10 cellular contexts compared by ENCODE assay signal in the genomic region with DNA sequence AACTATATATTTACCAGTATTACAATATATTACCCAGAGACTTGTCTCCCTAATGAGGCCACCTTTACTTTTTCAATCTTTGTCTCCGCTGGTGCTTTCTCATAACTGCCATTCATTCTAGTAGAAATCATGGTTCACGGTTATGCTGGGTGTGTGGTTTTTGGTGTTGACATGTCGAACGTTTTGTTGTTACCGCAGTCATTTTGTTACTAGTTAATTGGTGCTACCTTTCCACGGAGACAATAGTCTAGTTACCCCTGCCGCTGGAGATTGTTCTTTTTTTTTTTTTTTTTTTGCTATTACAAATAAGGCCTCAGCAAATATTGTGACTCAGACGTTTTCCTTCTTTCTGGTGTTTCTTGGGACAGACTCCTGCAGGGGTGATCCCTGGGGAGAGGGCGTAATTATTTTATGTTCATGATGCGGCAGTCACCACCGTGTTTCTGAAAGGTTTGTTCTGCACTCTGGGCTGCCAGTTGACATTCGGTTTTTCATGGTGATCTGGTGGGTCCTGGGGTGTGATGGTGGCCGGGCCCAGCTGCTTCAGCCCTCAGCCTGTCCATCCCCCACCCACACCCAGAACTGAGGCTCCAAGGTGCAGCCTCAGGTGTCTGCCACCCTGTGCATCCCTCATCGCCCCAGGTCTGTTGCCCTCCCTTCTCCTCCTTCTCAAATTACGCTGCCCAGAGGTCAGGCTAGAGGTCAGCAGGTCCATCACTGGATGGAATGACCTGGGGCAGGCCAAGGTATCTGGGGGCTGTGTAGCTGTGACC. TPM values are rescaled to one million over a fixed set of nuclear protein-coding genes. Genes with fewer than 3 reads are reported as not detected.
DNase-seq lines count a peak whose midpoint lies in the region; ATAC-seq, FAIRE-seq and TF ChIP-seq lines count a peak whose summit lies in the region.
"Had no signal": no experiment of that assay in that cellular context is flagged by ENCODE, and none has a peak within 500 bp of the region (broad histone marks: within the 10 kb centered on the region; RNA-seq: fewer than 3 reads in every experiment).

No MANE protein-coding gene starts in this region.

- H4K5ac ChIP-seq in H1 (ENCODE audit: insufficient read length, low read depth, low read length): no peak overlapping the region

- H3K4me3 ChIP-seq in Panc1 (ENCODE audit: low read depth in 2 of 2, low read length in 2 of 2) (peak overlapping the region in 1 of 2 experiments; percentile 15; a peak in 2 of 4 replicates), H1 (ENCODE audit: extremely low read depth in 1 of 4, insufficient read depth in 2 of 4, low read depth in 3 of 4, low read length in 4 of 4) (no peak overlapping the region; a peak in 1 of 8 replicates), stomach (no peak overlapping the region)

- H3K27me3 ChIP-seq in Panc1 (ENCODE audit: control insufficient read depth, insufficient read depth, low read length): no peaks in the 10 kb centered on the region
- no peaks in the 10 kb centered on the region for H3K27me3 ChIP-seq in H1 (replicated peaks in 1 of 4; ENCODE audit: control insufficient read depth in 3 of 4, extremely low read depth in 1 of 4, insufficient read depth in 3 of 4, low read length in 3 of 4)
- no peaks in the 10 kb centered on the region for H3K27me3 ChIP-seq in stomach

- H2AFZ ChIP-seq in H1 (ENCODE audit: low read length): no peak overlapping the region

- peak; percentile 84 for DNase-seq in activated CD8-positive, alpha-beta memory T cell treated with anti-CD3 and anti-CD28 coated beads, Interleukin-2, amount 10 ng/mL, durations not matched to agents 7 days and 5 days
- DNase-seq in activated CD8-positive, alpha-beta memory T cell treated with anti-CD3 and anti-CD28 coated beads, Interleukin-2, amount 50 U/mL, for 4 hours: no peak
- no peak for DNase-seq in Panc1 (ENCODE audit: low read depth, low spot score)
- no peak for DNase-seq in H1 (ENCODE audit: low read depth in 1 of 2, low spot score in 2 of 2)
- DNase-seq in stomach: no peak
- no peak for DNase-seq in amniotic stem cell (lab: John Stamatoyannopoulos, UW)
- DNase-seq: activated CD4-positive, alpha-beta T cell treated with anti-CD3 and anti-CD28 coated beads, Interleukin-2, amount 50 U/mL, for 4 hours had no signal

- TF ChIP-seq CTCF in Panc1 (IDR thresholded peaks at IDR 0.05): no peak
- TF ChIP-seq CTCF in H1 (IDR thresholded peaks at IDR 0.05; ENCODE audit: control extremely low read depth in 1 of 3, insufficient read depth in 1 of 3, low read depth in 1 of 3, low read length in 3 of 3): no peak
- no peak for TF ChIP-seq CTCF in stomach (IDR thresholded peaks at IDR 0.05)

- TF ChIP-seq EP300 in H1 (IDR thresholded peaks at IDR 0.05; ENCODE audit: borderline replicate concordance in 1 of 2, low read depth in 2 of 2, low read length in 2 of 2) (no peak), stomach (IDR thresholded peaks at IDR 0.05) (no peak)

- no peak for TF ChIP-seq RAD21 in H1 (IDR thresholded peaks at IDR 0.05 in 1 of 2, conservative IDR thresholded peaks at IDR 0.05 in 1 of 2; ENCODE audit: low read depth in 2 of 2, low read length in 2 of 2)

- peak overlapping the region; percentile 92; the same call in 1 of the 2 replicates for H2BK12ac ChIP-seq in H1 (ENCODE audit: low read depth, low read length)

- H3K79me2 ChIP-seq in H1 (ENCODE audit: control insufficient read depth in 1 of 2, insufficient read depth in 2 of 2, low read length in 2 of 2): peaks cover 4 to 61% of the 10 kb centered on the region in 2 experiments; a peak in 3 of 4 replicates

- H3K4me1 Mint-ChIP-seq in activated CD8-positive, alpha-beta memory T cell treated with anti-CD3 and anti-CD28 coated beads, Interleukin-2, amount 10 ng/mL, durations not matched to agents 7 days and 5 days: peaks cover 54% of the 10 kb centered on the region

- H3K14ac ChIP-seq in H1 (ENCODE audit: insufficient read length): no peak overlapping the region

- H3K56ac ChIP-seq in H1 (replicated peaks; ENCODE audit: insufficient read length, low read depth, low read length): no peak overlapping the region

- no peak overlapping the region for H2BK120ac ChIP-seq in H1 (replicated peaks; ENCODE audit: low read depth, low read length)

- 0 out of 2 replicates have a peak overlapping the region, but pooled peaks have one; percentile 61 for H2BK20ac ChIP-seq in H1 (ENCODE audit: low read length)

- peaks cover 6% of the 10 kb centered on the region for H3K36me3 Mint-ChIP-seq in activated CD8-positive, alpha-beta memory T cell treated with anti-CD3 and anti-CD28 coated beads, Interleukin-2, amount 10 ng/mL, durations not matched to agents 7 days and 5 days

- WGBS in H1 (ENCODE audit: extremely low coverage in 1 of 2, insufficient coverage in 1 of 2, insufficient read length in 1 of 2, insufficient replicate concordance in 2 of 2, low coverage in 1 of 2, low lambda C conversion rate in 2 of 2, missing lambda C conversion rate in 1 of 2), 2 experiments: 86% methylated on average over 14 of the region's 15 CpGs; no CpG with 5 or more reads in 1 of the 2 experiments
- 36 to 63% (median 48%) methylated on average over 15 of the region's 15 CpGs for WGBS in stomach, 5 donors

- H3K9me3 ChIP-seq in Panc1 (ENCODE audit: control insufficient read depth, insufficient read depth, low read depth, low read length) (no peaks in the 10 kb centered on the region), H1 (ENCODE audit: insufficient read depth in 2 of 2, low read depth in 1 of 2, low read length in 1 of 2) (no peaks in the 10 kb centered on the region; a peak in 1 of 4 replicates), stomach (no peaks in the 10 kb centered on the region)

- H3K36me3 ChIP-seq in Panc1 (ENCODE audit: control insufficient read depth, insufficient read depth, low read length): no peaks in the 10 kb centered on the region
- no peaks in the 10 kb centered on the region for H3K36me3 ChIP-seq in H1 (ENCODE audit: control insufficient read depth in 2 of 4, insufficient read depth in 4 of 4, low read length in 3 of 4)
- no peaks in the 10 kb centered on the region for H3K36me3 ChIP-seq in stomach

- peak overlapping the region; percentile 33 for H3K4ac ChIP-seq in H1 (replicated peaks; ENCODE audit: insufficient read length, low read depth, low read length)

- TF ChIP-seq POLR2A in H1 (IDR thresholded peaks at IDR 0.05; ENCODE audit: control extremely low read depth in 1 of 2, low read depth in 2 of 2, low read length in 2 of 2) (no peak), stomach (IDR thresholded peaks at IDR 0.05) (no peak)

- H3K23ac ChIP-seq in H1 (ENCODE audit: insufficient read length): no peak overlapping the region

- BruUV-seq in Panc1 (replicated peaks; lab: Mats Ljungman, UMichigan): no TSS peak

- peak overlapping the region; percentile 90; the same call in 1 of the 2 replicates for H2BK5ac ChIP-seq in H1 (ENCODE audit: low read depth, low read length)

- H3K27ac ChIP-seq in Panc1 (ENCODE audit: low read length) (peak overlapping the region; percentile 95), H1 (ENCODE audit: low read depth, low read length) (peak overlapping the region; percentile 77; the same call in 1 of the 2 replicates), stomach (peak overlapping the region in 4 of 5 donors; percentile 47 to 87 (median 76))

- FAIRE-seq in H1 (lab: Jason Lieb, UNC): no peak

- H3K4me2 ChIP-seq in H1 (ENCODE audit: insufficient read depth in 1 of 2, low read depth in 2 of 2, low read length in 2 of 2): peak overlapping the region in 1 of 2 experiments; percentile 21; a peak in 1 of 4 replicates

- ATAC-seq in activated CD8-positive, alpha-beta memory T cell treated with anti-CD3 and anti-CD28 coated beads, Interleukin-2, amount 10 ng/mL, durations not matched to agents 7 days and 5 days: peak; percentile 63
- peak; percentile 13; the same call in 1 of the 2 replicates for ATAC-seq in Panc1
- no peak for ATAC-seq in esophagus mucosa
- no peak for ATAC-seq in GM18873 (IDR thresholded peaks at IDR 0.05; ENCODE audit: low FRiP score, unreplicated experiment)
- ATAC-seq: Right ventricle myocardium inferior had no signal

- H2AK5ac ChIP-seq in H1 (ENCODE audit: low read depth, low read length): peak overlapping the region; percentile 65; the same call in 1 of the 2 replicates

- CTCF ChIA-PET in activated CD8-positive, alpha-beta memory T cell treated with anti-CD3 and anti-CD28 coated beads, Interleukin-2, amount 10 ng/mL, durations not matched to agents 7 days and 5 days (lab: Charles Lee): interaction anchor here (1.2 to 2.1 kb wide), 3 partner anchors 43 to 132 kb away, joined by 3 to 8 read pairs (median 3); partner anchors contain the start of gene PPP6R3
- CTCF ChIA-PET in Panc1 (lab: Charles Lee): interaction anchor here (0.6 kb wide), 1 partner anchor 10 kb away, joined by 3 read pairs; no protein-coding TSS in a partner anchor
- CTCF ChIA-PET in H1 (lab: Charles Lee; ENCODE audit: partially characterized antibody): interaction anchor here (0.6 to 2.7 kb wide), 6 partner anchors 10 to 42 kb away, joined by 3 to 9 read pairs (median 8); no protein-coding TSS in a partner anchor

- intact Hi-C loops in Panc1 (cut with micrococcal nuclease; ENCODE audit: unreplicated experiment) (no loop called here), stomach (cut with DNase I; ENCODE audit: low total_unique reads) (no loop called here)

- peak overlapping the region; percentile 76 for H3K27ac Mint-ChIP-seq in activated CD8-positive, alpha-beta memory T cell treated with anti-CD3 and anti-CD28 coated beads, Interleukin-2, amount 10 ng/mL, durations not matched to agents 7 days and 5 days

- peak overlapping the region in 2 of 4 experiments; percentile 8 to 24; a peak in 2 of 7 replicates for H3K9ac ChIP-seq in H1 (replicated peaks in 1 of 4; ENCODE audit: extremely low read depth in 1 of 4, low read depth in 3 of 4, low read length in 3 of 4)

- in situ Hi-C loops in Panc1 (cut with HindIII; ENCODE audit: low pct_unique_long_range_greater_than_20kb, low sequenced_read_pairs): no loop called here

- H3K23me2 ChIP-seq in H1 (ENCODE audit: low read depth, low read length): no peaks in the 10 kb centered on the region

- POLR2A ChIA-PET in Panc1 (lab: Charles Lee) (no interaction called here), H1 (lab: Charles Lee; ENCODE audit: partially characterized antibody) (interaction anchor here (1.2 to 3.6 kb wide), 2 partner anchors 14 to 15 kb away, joined by 3 to 17 read pairs; no protein-coding TSS in a partner anchor)

- peak overlapping the region; percentile 18 for H3K4me3 Mint-ChIP-seq in activated CD8-positive, alpha-beta memory T cell treated with anti-CD3 and anti-CD28 coated beads, Interleukin-2, amount 10 ng/mL, durations not matched to agents 7 days and 5 days

- H3K27me3 Mint-ChIP-seq in activated CD8-positive, alpha-beta memory T cell treated with anti-CD3 and anti-CD28 coated beads, Interleukin-2, amount 10 ng/mL, durations not matched to agents 7 days and 5 days: peaks cover 3% of the 10 kb centered on the region

- H3K4me1 ChIP-seq in Panc1 (ENCODE audit: control insufficient read depth, insufficient read depth, low read length): peaks cover 70% of the 10 kb centered on the region
- H3K4me1 ChIP-seq in H1 (replicated peaks in 1 of 4; ENCODE audit: control insufficient read depth in 3 of 4, insufficient read depth in 4 of 4, low read length in 3 of 4): peaks cover 11 to 33% (median 26%) of the 10 kb centered on the region in 4 experiments
- H3K4me1 ChIP-seq in stomach: peaks cover 38 to 92% (median 72%) of the 10 kb centered on the region in 4 donors

- peak overlapping the region; percentile 61; the same call in 1 of the 2 replicates for H2BK15ac ChIP-seq in H1 (ENCODE audit: low read length)

- H3K9me3 Mint-ChIP-seq in activated CD8-positive, alpha-beta memory T cell treated with anti-CD3 and anti-CD28 coated beads, Interleukin-2, amount 10 ng/mL, durations not matched to agents 7 days and 5 days (ENCODE audit: low read depth): no peaks in the 10 kb centered on the region

- H3K18ac ChIP-seq in H1 (ENCODE audit: extremely low read depth, low read length): peak overlapping the region; percentile 48

- H3K79me1 ChIP-seq in H1 (ENCODE audit: low read depth, low read length): peaks cover 11% of the 10 kb centered on the region

- peak overlapping the region; percentile 20; the same call in 1 of the 2 replicates for H4K8ac ChIP-seq in H1 (ENCODE audit: extremely low read depth, insufficient read depth, low read length)

- H4K20me1 ChIP-seq in H1 (replicated peaks in 1 of 2; ENCODE audit: control insufficient read depth in 1 of 2, insufficient read depth in 2 of 2, low read length in 2 of 2): peaks cover 0 to 3% of the 10 kb centered on the region in 2 experiments

- peak overlapping the region; percentile 68 for H4K91ac ChIP-seq in H1 (replicated peaks; ENCODE audit: insufficient read length, low read length)

RNA-seq across cellular contexts. Expression of gene LRP5, which starts 28.6 kb away (rescaled TPM):
- total RNA-seq in activated CD8-positive, alpha-beta memory T cell treated with anti-CD3 and anti-CD28 coated beads, Interleukin-2, amount 10 ng/mL, durations not matched to agents 7 days and 5 days: 10 to 100 TPM; 15.6 to 16.2 TPM
- total RNA-seq in Panc1 (2021; ENCODE audit: unreplicated experiment) (171 TPM), stomach (100 to 1,000 TPM in 2 of 5 donors, 10 to 100 TPM in 3; 36.5 to 152 (median 64.7) TPM), esophagus mucosa (15.9 TPM)
- 357 TPM for polyA plus RNA-seq in Panc1 (2012; ENCODE audit: insufficient read length)
- total RNA-seq in H1 (2021; fragmentation: NEBNext Ultra II Directional; extraction: Animal tissue kit (Norgen Biotek cat#: 25700)): 35.4 and 38.9 TPM in 2 replicates
- polyA plus RNA-seq in H1 (2011; rRNA removed) (19.0 and 31.5 TPM in 2 replicates), stomach (10 to 100 TPM; 11.8 to 42.4 (median 26.6) TPM)
- 13.8 TPM for polyA plus RNA-seq in H1 (2011; cell fraction: cytosol; rRNA removed)
- 38.9 TPM for polyA plus RNA-seq in H1 (2011; cell fraction: nucleus; rRNA removed)
- polyA plus RNA-seq in H1 (2012, experiment 1 of 2): 17.8 to 35.8 TPM (median 32.9 TPM) in 4 replicates
- 29.9 TPM for polyA plus RNA-seq in H1 (2012, experiment 2 of 2)
- polyA plus RNA-seq in H1 (2013, experiment 1 of 2): 62.7 TPM
- polyA plus RNA-seq in H1 (2013, experiment 2 of 2): 63.2 TPM
- 22.5 and 24.7 TPM in 2 replicates for polyA minus RNA-seq in H1 (2011; rRNA and poly(A)+ RNA removed)
- 27.4 TPM for polyA minus RNA-seq in H1 (2011; cell fraction: cytosol; rRNA and poly(A)+ RNA removed)
- 23.6 TPM for polyA minus RNA-seq in H1 (2011; cell fraction: nucleus; rRNA and poly(A)+ RNA removed)

Comparison
In these comparisons a context has a peak if more than half of its experiments do, and no peak if none do; other contexts are left out.
1. ATAC-seq: peak in activated CD8-positive, alpha-beta memory T cell treated with anti-CD3 and anti-CD28 coated beads, Interleukin-2, amount 10 ng/mL, durations not matched to agents 7 days and 5 days (single experiment) and Panc1 (single experiment); none in esophagus mucosa (single experiment) and GM18873 (single experiment).
2. Peak in every context shown above with its lines, with median percentiles within 50 percentile points of each other: H3K27ac ChIP-seq.